ENCODE assay signal across 1 cellular context in genomic region chr4:3827616-3828492, GRCh38.
TF ChIP-seq lines count a peak whose summit lies in the region.

No MANE protein-coding gene starts in this region.

TF ChIP-seq in HepG2, 621 proteins besides CTCF, POLR2A, EP300 and RAD21 (continued from another document and continues in another):
- peak; percentile 63 for TF ChIP-seq TEAD3 (CRISPR knock-in tag; optimal IDR thresholded peaks at IDR 0.05; ENCODE audit: borderline replicate concordance)
- TF ChIP-seq RBM39 (IDR thresholded peaks at IDR 0.05; ENCODE audit: low read depth, low read length, poor library complexity, severe bottlenecking) = peak; percentile 64
- TF ChIP-seq ZNF768 (CRISPR knock-in tag; IDR thresholded peaks at IDR 0.05) = peak; percentile 93
- no peak for TF ChIP-seq SP1 (IDR thresholded peaks at IDR 0.05)
- TF ChIP-seq SP1 (CRISPR knock-in tag; IDR thresholded peaks at IDR 0.05) = 0 out of 2 replicates have a peak, but pooled peaks have one; percentile 9
- peak; percentile 62; the same call in 1 of the 2 replicates for TF ChIP-seq TFE3 (CRISPR knock-in tag; IDR thresholded peaks at IDR 0.05)
- peak; percentile 93 for TF ChIP-seq HOXA3 (CRISPR knock-in tag; IDR thresholded peaks at IDR 0.05)
- peak; percentile 66; the same call in 1 of the 2 replicates for TF ChIP-seq SMAD3 (CRISPR knock-in tag; IDR thresholded peaks at IDR 0.05)
- TF ChIP-seq ZNF7 (CRISPR knock-in tag; IDR thresholded peaks at IDR 0.05) = 0 out of 2 replicates have a peak, but pooled peaks have one; percentile 40
- peak; percentile 56 for TF ChIP-seq ZBTB33 (CRISPR knock-in tag; IDR thresholded peaks at IDR 0.05)
- peak; percentile 92; the same call in 1 of the 2 replicates for TF ChIP-seq TSC22D2 (CRISPR knock-in tag; IDR thresholded peaks at IDR 0.05; ENCODE audit: borderline replicate concordance)
- TF ChIP-seq BCL3 (CRISPR knock-in tag; IDR thresholded peaks at IDR 0.05) = peak; percentile 88
- TF ChIP-seq ZNF142 (CRISPR knock-in tag; IDR thresholded peaks at IDR 0.05) = 0 out of 2 replicates have a peak, but pooled peaks have one; percentile 66
- 0 out of 2 replicates have a peak, but pooled peaks have one; percentile 47 for TF ChIP-seq ZNF264 (CRISPR knock-in tag; IDR thresholded peaks at IDR 0.05)
- TF ChIP-seq KLF16 (CRISPR knock-in tag; IDR thresholded peaks at IDR 0.05) = peak in 1 of 2 experiments; percentile 49; a peak in 2 of 4 replicates
- peak; percentile 55; the same call in 1 of the 2 replicates for TF ChIP-seq ZBTB20 (CRISPR knock-in tag; IDR thresholded peaks at IDR 0.05; ENCODE audit: borderline replicate concordance, low read depth)
- TF ChIP-seq ZFP90 (CRISPR knock-in tag; IDR thresholded peaks at IDR 0.05; ENCODE audit: borderline replicate concordance) = peak; percentile 22; the same call in 1 of the 2 replicates
- peak; percentile 88 for TF ChIP-seq ZNF543 (CRISPR knock-in tag; IDR thresholded peaks at IDR 0.05)
- peak; percentile 47 for TF ChIP-seq HNRNPLL (IDR thresholded peaks at IDR 0.05; ENCODE audit: low read depth, low read length, poor library complexity, severe bottlenecking)
- TF ChIP-seq CEBPZ (IDR thresholded peaks at IDR 0.05; ENCODE audit: low read length) = no peak
- peak; percentile 54 for TF ChIP-seq ASH2L (IDR thresholded peaks at IDR 0.05; ENCODE audit: insufficient read length, low read depth, low read length)
- TF ChIP-seq ZNF281 (CRISPR knock-in tag; IDR thresholded peaks at IDR 0.05; ENCODE audit: borderline replicate concordance) = peak; percentile 68; the same call in 1 of the 2 replicates
- peak; percentile 81; the same call in 1 of the 2 replicates for TF ChIP-seq MYC (CRISPR knock-in tag; IDR thresholded peaks at IDR 0.05; ENCODE audit: borderline replicate concordance)
- TF ChIP-seq NFKB2 (CRISPR knock-in tag; IDR thresholded peaks at IDR 0.05; ENCODE audit: borderline replicate concordance) = peak; percentile 79; the same call in 1 of the 2 replicates
- peak; percentile 57 for TF ChIP-seq ZNF407 (CRISPR knock-in tag; IDR thresholded peaks at IDR 0.05; ENCODE audit: not compliant biosample characterization)
